ENCODE assay signal across 2 cellular contexts in genomic region chr10:72622271-72622670, GRCh38.
TF ChIP-seq lines count a peak whose summit lies in the region.

No MANE protein-coding gene starts in this region.

TF ChIP-seq in GM23338, 12 proteins besides CTCF, POLR2A, EP300 and RAD21 (continued from another document):
- TF ChIP-seq STAT1 (IDR thresholded peaks at IDR 0.05; ENCODE audit: unreplicated experiment) (no peak), CREB1 (CRISPR knock-in tag; IDR thresholded peaks at IDR 0.05; ENCODE audit: low read depth) (no peak), REST (IDR thresholded peaks at IDR 0.05; ENCODE audit: unreplicated experiment) (no peak), ETS1 (IDR thresholded peaks at IDR 0.05) (no peak), EZH2phosphoT487 (IDR thresholded peaks at IDR 0.05; ENCODE audit: unreplicated experiment) (no peak), ZNF331 (CRISPR knock-in tag; IDR thresholded peaks at IDR 0.05; ENCODE audit: low read depth) (no peak), ZNF114 (CRISPR knock-in tag; IDR thresholded peaks at IDR 0.05) (no peak), NANOG (IDR thresholded peaks at IDR 0.05; ENCODE audit: borderline replicate concordance) (no peak), JUNB (IDR thresholded peaks at IDR 0.05; ENCODE audit: unreplicated experiment) (no peak), EZH2 (IDR thresholded peaks at IDR 0.05; ENCODE audit: low read depth, unreplicated experiment) (no peak), ZNF462 (CRISPR knock-in tag; IDR thresholded peaks at IDR 0.05) (no peak)

TF ChIP-seq in IMR-90, 13 proteins besides CTCF, POLR2A, EP300 and RAD21:
- TF ChIP-seq BHLHE40 (IDR thresholded peaks at IDR 0.05; ENCODE audit: low read depth, low read length) (no peak), RCOR1 (IDR thresholded peaks at IDR 0.05; ENCODE audit: insufficient replicate concordance, low read length) (no peak), USF2 (IDR thresholded peaks at IDR 0.05; ENCODE audit: low read depth, low read length) (no peak), ELK1 (IDR thresholded peaks at IDR 0.05; ENCODE audit: borderline replicate concordance, low read depth, low read length) (no peak), FOS (IDR thresholded peaks at IDR 0.05; ENCODE audit: low read depth, low read length) (no peak), SMC3 (IDR thresholded peaks at IDR 0.05; ENCODE audit: low read depth, low read length) (no peak), MAZ (IDR thresholded peaks at IDR 0.05; ENCODE audit: borderline replicate concordance, low read depth, low read length) (no peak), MAFK (IDR thresholded peaks at IDR 0.05; ENCODE audit: low read depth, low read length) (no peak), NFE2L2 (IDR thresholded peaks at IDR 0.05; ENCODE audit: low read depth, low read length) (no peak), MXI1 (IDR thresholded peaks at IDR 0.05; ENCODE audit: borderline replicate concordance, low read depth, low read length) (no peak), CEBPB (IDR thresholded peaks at IDR 0.05; ENCODE audit: low read depth, low read length) (no peak), RFX5 (IDR thresholded peaks at IDR 0.05; ENCODE audit: low read depth, low read length) (no peak)
